ENCODE assay signal across 4 cellular contexts in genomic region chr7:159101661-159102091, GRCh38. TPM values are rescaled to one million over a fixed set of nuclear protein-coding genes. Genes with fewer than 3 reads are reported as not detected.
"Had no signal": no experiment of that assay in that cellular context is flagged by ENCODE, and none has a peak within 500 bp of the region (broad histone marks: within the 10 kb centered on the region; RNA-seq: fewer than 3 reads in every experiment).

No MANE protein-coding gene starts in this region.

RNA-seq across cellular contexts. Expression of gene VIPR2, which starts 43.0 kb away (rescaled TPM):
- total RNA-seq: dermis blood vessel endothelial cell, fibroblast of villous mesenchyme, osteoblast had no signal
- polyA plus RNA-seq: keratinocyte had no signal
